10 cellular contexts compared by ENCODE assay signal in the genomic region with DNA sequence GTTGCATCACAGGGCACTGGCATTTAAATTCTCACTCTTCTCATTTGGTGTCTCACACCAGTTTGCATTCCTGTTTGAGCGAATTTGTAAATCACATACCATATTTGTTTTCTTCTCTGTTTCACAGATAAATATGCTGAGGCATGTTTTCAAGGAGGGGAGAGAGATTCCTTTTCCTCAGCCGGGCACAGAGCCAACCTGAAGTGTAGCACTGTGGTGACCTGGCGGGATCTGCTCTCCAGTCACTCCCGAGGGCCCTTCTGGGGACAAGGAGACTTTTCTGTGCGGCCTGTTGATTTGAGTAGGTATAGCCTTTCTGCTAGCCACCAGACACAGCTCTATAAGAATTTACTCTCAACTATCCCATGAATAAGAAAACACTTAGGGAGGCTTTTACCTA.
DNase-seq lines count a peak whose midpoint lies in the region; ATAC-seq and TF ChIP-seq lines count a peak whose summit lies in the region.
"Had no signal": no experiment of that assay in that cellular context is flagged by ENCODE, and none has a peak within 500 bp of the region (broad histone marks: within the 10 kb centered on the region; RNA-seq: fewer than 3 reads in every experiment).

No MANE protein-coding gene starts in this region.

- H3K27me3 Mint-ChIP-seq in GM23338 (ENCODE audit: insufficient read depth, low read depth, poor library complexity) (peaks cover 2% of the 10 kb centered on the region), endodermal cell (ENCODE audit: insufficient read depth) (no peaks in the 10 kb centered on the region), osteocyte (ENCODE audit: unreplicated experiment) (no peaks in the 10 kb centered on the region)

- no peak for TF ChIP-seq POLR2A in esophagus squamous epithelium (IDR thresholded peaks at IDR 0.05)

- no peaks in the 10 kb centered on the region for H3K9me2 ChIP-seq in GM23338 (ENCODE audit: insufficient read depth)

- no peaks in the 10 kb centered on the region for H3K79me2 ChIP-seq in GM23338 (replicated peaks; ENCODE audit: insufficient read depth)

- H3K27ac ChIP-seq in GM23338 (ENCODE audit: low read depth): no peak overlapping the region
- H3K27ac ChIP-seq in endodermal cell (ENCODE audit: low read depth, low read length): no peak overlapping the region
- no peak overlapping the region for H3K27ac ChIP-seq in esophagus squamous epithelium

- no peak overlapping the region for H3K27ac Mint-ChIP-seq in GM23338
- H3K27ac Mint-ChIP-seq in endodermal cell: peak overlapping the region; percentile 55
- H3K27ac Mint-ChIP-seq in osteocyte (ENCODE audit: unreplicated experiment): peak overlapping the region; percentile 74
- peak overlapping the region in 1 of 2 donors; percentile 36 for H3K27ac Mint-ChIP-seq in activated naive CD4-positive, alpha-beta T cell treated with anti-CD3 and anti-CD28 coated beads, Interleukin-2, amount 50 U/mL, for 72 hours
- H3K27ac Mint-ChIP-seq: stimulated activated naive B cell treated with anti-CD40 and anti-IgM and Interleukin-4, amounts not matched to agents 10 μg/mL and 1 μg/mL and 100 μg/mL, for 72 hours had no signal

- TF ChIP-seq CTCF in GM23338 (conservative IDR thresholded peaks at IDR 0.05; ENCODE audit: low read depth in 2 of 2) (no peak), endodermal cell (conservative IDR thresholded peaks at IDR 0.05) (no peak), osteocyte (IDR thresholded peaks at IDR 0.05) (no peak), esophagus squamous epithelium (IDR thresholded peaks at IDR 0.05) (no peak)

- H4K20me1 ChIP-seq in GM23338 (replicated peaks; ENCODE audit: insufficient read depth): no peaks in the 10 kb centered on the region

- no peaks in the 10 kb centered on the region for H3F3A ChIP-seq in GM23338 (replicated peaks; ENCODE audit: low read depth)

- ATAC-seq in GM23338: no peak
- ATAC-seq in activated naive CD4-positive, alpha-beta T cell treated with anti-CD3 and anti-CD28 coated beads, Interleukin-2, amount 50 U/mL, for 72 hours: no peak
- ATAC-seq: stimulated activated naive B cell treated with anti-CD40 and anti-IgM and Interleukin-4, amounts not matched to agents 10 μg/mL and 1 μg/mL and 100 μg/mL, for 72 hours had no signal

- H3K4me3 ChIP-seq in GM23338 (no peak overlapping the region), endodermal cell (ENCODE audit: low read length) (no peak overlapping the region), esophagus squamous epithelium (no peak overlapping the region)

- peaks cover 12% of the 10 kb centered on the region for H3K4me1 Mint-ChIP-seq in GM23338
- H3K4me1 Mint-ChIP-seq in endodermal cell: peaks cover 24% of the 10 kb centered on the region
- peaks cover 25% of the 10 kb centered on the region for H3K4me1 Mint-ChIP-seq in osteocyte (ENCODE audit: unreplicated experiment)

- 70 to 90% methylated on average over 2 to 5 of the region's 5 CpGs for WGBS in endodermal cell (ENCODE audit: insufficient coverage in 1 of 2, insufficient read length in 1 of 2), 2 experiments
- WGBS in esophagus squamous epithelium, 2 donors: 40 to 58% methylated on average over 5 of the region's 5 CpGs

- peaks cover 6% of the 10 kb centered on the region for H3K9me3 ChIP-seq in endodermal cell (ENCODE audit: control insufficient read depth, low read length)
- no peaks in the 10 kb centered on the region for H3K9me3 ChIP-seq in esophagus squamous epithelium

- H3K9ac ChIP-seq in endodermal cell (ENCODE audit: extremely low read depth, low read length, poor library complexity, severe bottlenecking): no peak overlapping the region

- H3K36me3 Mint-ChIP-seq in GM23338 (ENCODE audit: low read depth) (no peaks in the 10 kb centered on the region), endodermal cell (ENCODE audit: low read depth) (no peaks in the 10 kb centered on the region), osteocyte (ENCODE audit: unreplicated experiment) (no peaks in the 10 kb centered on the region)
- H3K36me3 Mint-ChIP-seq in activated naive CD4-positive, alpha-beta T cell treated with anti-CD3 and anti-CD28 coated beads, Interleukin-2, amount 50 U/mL, for 72 hours: no peaks in the 10 kb centered on the region
- H3K36me3 Mint-ChIP-seq: stimulated activated naive B cell treated with anti-CD40 and anti-IgM and Interleukin-4, amounts not matched to agents 10 μg/mL and 1 μg/mL and 100 μg/mL, for 72 hours had no signal

- H3K36me3 ChIP-seq in GM23338 (ENCODE audit: insufficient read depth): no peaks in the 10 kb centered on the region
- H3K36me3 ChIP-seq in endodermal cell (ENCODE audit: control insufficient read depth, insufficient read depth, low read length): no peaks in the 10 kb centered on the region
- H3K36me3 ChIP-seq in esophagus squamous epithelium: no peaks in the 10 kb centered on the region

- no peak overlapping the region for H3K4me2 ChIP-seq in GM23338

- intact Hi-C loops in esophagus squamous epithelium (cut with DNase I): loop anchor here (5.0 kb wide), 1 partner anchor 164 kb away; no protein-coding TSS in a partner anchor

- H3K4me3 Mint-ChIP-seq in GM23338: no peak overlapping the region
- no peak overlapping the region for H3K4me3 Mint-ChIP-seq in endodermal cell
- H3K4me3 Mint-ChIP-seq in osteocyte (ENCODE audit: unreplicated experiment): no peak overlapping the region
- H3K4me3 Mint-ChIP-seq: stimulated activated naive B cell treated with anti-CD40 and anti-IgM and Interleukin-4, amounts not matched to agents 10 μg/mL and 1 μg/mL and 100 μg/mL, for 72 hours had no signal

- H3K4me1 ChIP-seq in GM23338 (ENCODE audit: insufficient read depth) (peaks cover 14% of the 10 kb centered on the region), endodermal cell (ENCODE audit: control insufficient read depth, insufficient read depth, low read length) (peaks cover 16% of the 10 kb centered on the region), esophagus squamous epithelium (peaks cover 0 to 18% (median 4%) of the 10 kb centered on the region in 3 donors)

- DNase-seq in GM23338 (ENCODE audit: low spot score) (no peak), NCI-H2171 (lab: John Stamatoyannopoulos, UW) (peak; percentile 50), endodermal cell (no peak), osteocyte (ENCODE audit: extremely low spot score, unreplicated experiment) (no peak), esophagus squamous epithelium (lab: John Stamatoyannopoulos, UW) (no peak), NCI-H526 (lab: John Stamatoyannopoulos, UW) (no peak), activated gamma-delta T cell treated with Interleukin-2 at 50 U/mL for 16 hours (no peak)
- DNase-seq in activated naive CD4-positive, alpha-beta T cell treated with anti-CD3 and anti-CD28 coated beads, Interleukin-2, amount 50 U/mL, for 72 hours (ENCODE audit: low spot score in 2 of 2): no peak
- DNase-seq: GF-D8; stimulated activated naive B cell treated with anti-CD40 and anti-IgM and Interleukin-4, amounts not matched to agents 10 μg/mL and 1 μg/mL and 100 μg/mL, for 72 hours had no signal

- H3K27me3 ChIP-seq in GM23338 (ENCODE audit: insufficient read depth): no peaks in the 10 kb centered on the region
- H3K27me3 ChIP-seq in endodermal cell (ENCODE audit: control insufficient read depth, insufficient read depth, low read length, poor library complexity, severe bottlenecking): no peaks in the 10 kb centered on the region
- H3K27me3 ChIP-seq in esophagus squamous epithelium: no peaks in the 10 kb centered on the region

- no peaks in the 10 kb centered on the region for H3K9me3 Mint-ChIP-seq in GM23338
- peaks cover 10% of the 10 kb centered on the region for H3K9me3 Mint-ChIP-seq in endodermal cell
- H3K9me3 Mint-ChIP-seq in osteocyte (ENCODE audit: unreplicated experiment): no peaks in the 10 kb centered on the region
- peaks cover 0 to 4% of the 10 kb centered on the region in 2 donors for H3K9me3 Mint-ChIP-seq in activated naive CD4-positive, alpha-beta T cell treated with anti-CD3 and anti-CD28 coated beads, Interleukin-2, amount 50 U/mL, for 72 hours

- peak overlapping the region; percentile 66 for H2AFZ ChIP-seq in GM23338

TF ChIP-seq in GM23338, 12 proteins besides CTCF, POLR2A, EP300 and RAD21:
- TF ChIP-seq CREB1 (CRISPR knock-in tag; IDR thresholded peaks at IDR 0.05; ENCODE audit: low read depth) (no peak), STAT1 (IDR thresholded peaks at IDR 0.05; ENCODE audit: unreplicated experiment) (no peak), ZNF114 (CRISPR knock-in tag; IDR thresholded peaks at IDR 0.05) (no peak)
